9 cellular contexts compared by ENCODE assay signal in genomic region chrX:40009462-40009851, GRCh38.
DNase-seq lines count a peak whose midpoint lies in the region; ATAC-seq and TF ChIP-seq lines count a peak whose summit lies in the region.
"Had no signal": no experiment of that assay in that cellular context is flagged by ENCODE, and none has a peak within 500 bp of the region (broad histone marks: within the 10 kb centered on the region; RNA-seq: fewer than 3 reads in every experiment).

No MANE protein-coding gene starts in this region.

- H3K27me3 Mint-ChIP-seq in progenitor cell of endocrine pancreas, result peaks cover 56% of the 10 kb centered on the region

- H3K36me3 ChIP-seq in esophagus squamous epithelium, result no peaks in the 10 kb centered on the region
- H3K36me3 ChIP-seq: pancreas had no signal

- intact Hi-C loops in esophagus squamous epithelium (cut with DNase I), result no loop called here

- 59 to 63% methylated on average over 2 to 4 of the region's 35 CpGs for WGBS in esophagus squamous epithelium, 2 donors

- H3K27ac Mint-ChIP-seq in progenitor cell of endocrine pancreas, result peak overlapping the region; percentile 62

- TF ChIP-seq POLR2A in esophagus squamous epithelium (IDR thresholded peaks at IDR 0.05), result no peak

- H3K36me3 Mint-ChIP-seq in progenitor cell of endocrine pancreas (ENCODE audit: insufficient read depth), result no peaks in the 10 kb centered on the region

- no peak for TF ChIP-seq CTCF in GM12875 (IDR thresholded peaks at IDR 0.05; ENCODE audit: borderline replicate concordance, insufficient read depth, low read depth, low read length)
- no peak for TF ChIP-seq CTCF in esophagus squamous epithelium (IDR thresholded peaks at IDR 0.05)
- no peak for TF ChIP-seq CTCF in progenitor cell of endocrine pancreas (IDR thresholded peaks at IDR 0.05; ENCODE audit: unreplicated experiment)

- H3K4me1 ChIP-seq in esophagus squamous epithelium, result peaks cover 20 to 60% (median 22%) of the 10 kb centered on the region in 3 donors
- H3K4me1 ChIP-seq: pancreas had no signal

- no peaks in the 10 kb centered on the region for H3K9me3 ChIP-seq in esophagus squamous epithelium
- H3K9me3 ChIP-seq: pancreas had no signal

- H3K27ac ChIP-seq in esophagus squamous epithelium, result no peak overlapping the region
- H3K27ac ChIP-seq: pancreas had no signal

- DNase-seq in NCI-H2171 treated with DMSO at 0.1 percent for 48 hours (lab: John Stamatoyannopoulos, UW), result peak; percentile 67
- DNase-seq in esophagus squamous epithelium (lab: John Stamatoyannopoulos, UW), result no peak
- DNase-seq in progenitor cell of endocrine pancreas (ENCODE audit: low spot score, unreplicated experiment), result no peak
- DNase-seq in activated CD4-positive, CD25-positive, alpha-beta regulatory T cell treated with anti-CD3 and anti-CD28 coated beads, Interleukin-2, amount 50 U/mL, for 72 hours, result no peak
- DNase-seq in activated CD4-positive, alpha-beta T cell treated with anti-CD3 and anti-CD28 coated beads for 48 hours, result no peak
- DNase-seq: activated T-cell treated with anti-CD3 and anti-CD28 coated beads for 4 hours had no signal

- peak overlapping the region; percentile 61 for H3K4me3 Mint-ChIP-seq in progenitor cell of endocrine pancreas (ENCODE audit: low read depth)

- H3K9me3 Mint-ChIP-seq in progenitor cell of endocrine pancreas (ENCODE audit: low read depth), result no peaks in the 10 kb centered on the region

- peaks cover 13% of the 10 kb centered on the region for H3K4me1 Mint-ChIP-seq in progenitor cell of endocrine pancreas (ENCODE audit: low read depth)

- peaks cover 0 to 28% (median 8%) of the 10 kb centered on the region in 4 donors for H3K27me3 ChIP-seq in esophagus squamous epithelium

- ATAC-seq in GM18498 (IDR thresholded peaks at IDR 0.05; ENCODE audit: unreplicated experiment), result no peak
- ATAC-seq: pancreas had no signal

- H3K4me3 ChIP-seq in GM12875 (ENCODE audit: low read depth, low read length) (peak overlapping the region; percentile 16), esophagus squamous epithelium (peak overlapping the region in 3 of 4 donors; percentile 9 to 33 (median 21))
